8 cellular contexts compared by ENCODE assay signal in genomic region chr5:179803651-179804598, GRCh38. TPM values are rescaled to one million over a fixed set of nuclear protein-coding genes. Genes with fewer than 3 reads are reported as not detected.
DNase-seq lines count a peak whose midpoint lies in the region; ATAC-seq and TF ChIP-seq lines count a peak whose summit lies in the region.

No MANE protein-coding gene starts in this region.

- no peak overlapping the region for H2BK5ac ChIP-seq in mesendoderm (ENCODE audit: low read length)

- no peaks in the 10 kb centered on the region for H3K27me3 Mint-ChIP-seq in CD8-positive, alpha-beta T cell (ENCODE audit: low read depth)

- no peak for ATAC-seq in CD8-positive, alpha-beta T cell
- ATAC-seq in aorta (ENCODE audit: low FRiP score) (no peak), HG03457 (IDR thresholded peaks at IDR 0.05; ENCODE audit: unreplicated experiment) (no peak), GM18868 (IDR thresholded peaks at IDR 0.05; ENCODE audit: unreplicated experiment) (no peak)

- H3K36me3 ChIP-seq in CD8-positive, alpha-beta T cell (ENCODE audit: insufficient read depth, low read length), result peaks cover 4% of the 10 kb centered on the region
- no peaks in the 10 kb centered on the region for H3K36me3 ChIP-seq in Karpas-422 (ENCODE audit: insufficient read depth, low read length)
- H3K36me3 ChIP-seq in mesendoderm (ENCODE audit: control insufficient read depth, insufficient read depth, low read length), result peaks cover 3% of the 10 kb centered on the region
- H3K36me3 ChIP-seq in aorta (ENCODE audit: control insufficient read depth in 1 of 2, insufficient read depth in 2 of 2, low read length in 1 of 2), result peaks cover 0 to 6% of the 10 kb centered on the region in 2 donors

- H3K36me3 Mint-ChIP-seq in CD8-positive, alpha-beta T cell, result peaks cover 16% of the 10 kb centered on the region

- peak overlapping the region; percentile 45 for H3K23ac ChIP-seq in mesendoderm (ENCODE audit: low read length)

- no peaks in the 10 kb centered on the region for H3K9me2 ChIP-seq in Karpas-422 (replicated peaks; ENCODE audit: insufficient read depth, low read length)

- no peaks in the 10 kb centered on the region for H3K9me3 Mint-ChIP-seq in CD8-positive, alpha-beta T cell

- no peak overlapping the region for H2AFZ ChIP-seq in Karpas-422 (ENCODE audit: low read length)

- H3K27ac Mint-ChIP-seq in CD8-positive, alpha-beta T cell, result peak overlapping the region; percentile 66

- no peak overlapping the region for H4K8ac ChIP-seq in mesendoderm (ENCODE audit: low read depth, low read length)

- no CpG with 5 or more reads among the region's 20 CpGs for WGBS in mesendoderm (ENCODE audit: extremely low coverage, insufficient coverage, low lambda C conversion rate)
- WGBS in aorta, 2 donors, result 74 to 76% methylated on average over 19 to 20 of the region's 20 CpGs

- POLR2A ChIA-PET in CD8-positive, alpha-beta T cell (lab: Charles Lee), result interaction anchor here (1.3 to 1.9 kb wide), 2 partner anchors 18 to 43 kb away, joined by 4 read pairs; no protein-coding TSS in a partner anchor

- H3K4me1 Mint-ChIP-seq in CD8-positive, alpha-beta T cell (ENCODE audit: low read depth), result peaks cover 29% of the 10 kb centered on the region

- H3K4me3 Mint-ChIP-seq in CD8-positive, alpha-beta T cell, result peak overlapping the region; percentile 85

- peaks cover 33% of the 10 kb centered on the region for H3K4me1 ChIP-seq in CD8-positive, alpha-beta T cell (ENCODE audit: insufficient read depth, low read length)
- H3K4me1 ChIP-seq in Karpas-422 (ENCODE audit: low read length) (peaks cover 30% of the 10 kb centered on the region), mesendoderm (ENCODE audit: control insufficient read depth, low read depth, low read length) (peaks cover 4% of the 10 kb centered on the region), aorta (ENCODE audit: control insufficient read depth in 1 of 2, insufficient read depth in 2 of 2, low read length in 2 of 2) (peaks cover 0 to 2% of the 10 kb centered on the region in 2 donors)

- no peak overlapping the region for H3K4ac ChIP-seq in mesendoderm (ENCODE audit: low read depth, low read length)

- CTCF ChIA-PET in CD8-positive, alpha-beta T cell (lab: Charles Lee), result interaction anchor here (1.2 to 1.3 kb wide), 2 partner anchors 66 to 286 kb away, joined by 3 to 4 read pairs; no protein-coding TSS in a partner anchor

- peaks cover 9% of the 10 kb centered on the region; the same call in 1 of the 2 replicates for H4K20me1 ChIP-seq in Karpas-422 (ENCODE audit: insufficient read depth, low read depth, low read length)

- no peaks in the 10 kb centered on the region for H3K27me3 ChIP-seq in CD8-positive, alpha-beta T cell (ENCODE audit: insufficient read depth, low read length)
- H3K27me3 ChIP-seq in Karpas-422 (ENCODE audit: low read length) (no peaks in the 10 kb centered on the region), mesendoderm (ENCODE audit: insufficient read depth, low read length, poor library complexity) (no peaks in the 10 kb centered on the region), aorta (ENCODE audit: control insufficient read depth in 1 of 2, insufficient read depth in 2 of 2, low read length in 1 of 2) (no peaks in the 10 kb centered on the region)

- H3K9me3 ChIP-seq in CD8-positive, alpha-beta T cell (ENCODE audit: low read length), result no peaks in the 10 kb centered on the region
- H3K9me3 ChIP-seq in Karpas-422 (ENCODE audit: low read length) (no peaks in the 10 kb centered on the region), aorta (ENCODE audit: control insufficient read depth, low read length) (no peaks in the 10 kb centered on the region)

- H3K56ac ChIP-seq in mesendoderm (ENCODE audit: low read length), result peak overlapping the region; percentile 42

- H3K4me2 ChIP-seq in Karpas-422 (ENCODE audit: low read depth, low read length, poor library complexity, severe bottlenecking) (peak overlapping the region; percentile 80), mesendoderm (ENCODE audit: low read length) (no peak overlapping the region)

- H3K4me3 ChIP-seq in CD8-positive, alpha-beta T cell (ENCODE audit: low read depth, low read length), result peak overlapping the region; percentile 41
- no peak overlapping the region; the same call in 1 of the 2 replicates for H3K4me3 ChIP-seq in Karpas-422 (ENCODE audit: low read length)
- no peak overlapping the region for H3K4me3 ChIP-seq in mesendoderm (ENCODE audit: low read length)
- H3K4me3 ChIP-seq in aorta (ENCODE audit: low read length in 2 of 2), result no peak overlapping the region

- peaks cover 5% of the 10 kb centered on the region for H3K79me1 ChIP-seq in mesendoderm (ENCODE audit: low read length)

- no peak overlapping the region for H4K5ac ChIP-seq in mesendoderm (ENCODE audit: low read length)

- no peak overlapping the region for H3K18ac ChIP-seq in mesendoderm (ENCODE audit: low read length)

- no peak overlapping the region for H2BK15ac ChIP-seq in mesendoderm (replicated peaks; ENCODE audit: low read depth)

- TF ChIP-seq CTCF in CD8-positive, alpha-beta T cell (IDR thresholded peaks at IDR 0.05), result no peak

- intact Hi-C loops in CD8-positive, alpha-beta T cell (cut with DNase I, micrococcal nuclease), result loop anchor here (2.0 to 10.0 kb wide), 4 partner anchors 33 to 287 kb away; partner anchors contain the start of gene MRNIP (in 1 of the 2)
- intact Hi-C loops in aorta (cut with DNase I), result loop anchor here (5.0 to 10.0 kb wide), 2 partner anchors 51 to 103 kb away; partner anchors contain the start of genes MRNIP (in 1 of the 2) and TBC1D9B (in 1 of the 2)

- peaks cover 16% of the 10 kb centered on the region for H3K79me2 ChIP-seq in Karpas-422 (ENCODE audit: low read length)
- H3K79me2 ChIP-seq in mesendoderm (ENCODE audit: control insufficient read depth, insufficient read depth, low read length), result peaks cover 6% of the 10 kb centered on the region

- no peak overlapping the region for H2BK120ac ChIP-seq in mesendoderm (ENCODE audit: low read depth, low read length)

- peak in 2 of 7 experiments; percentile 36 to 43 for DNase-seq in CD8-positive, alpha-beta T cell
- DNase-seq in Karpas-422 (peak; percentile 55), mesendoderm (no peak), aorta (peak; percentile 49 to 73), HT-29 (ENCODE audit: low spot score) (no peak)
- peak; percentile 74 to 82 for DNase-seq in activated T-cell treated with anti-CD3 and anti-CD28 coated beads, Interleukin-2, amount 50 U/mL, for 48 hours

- no peak overlapping the region for H2AK5ac ChIP-seq in mesendoderm (ENCODE audit: low read length)

- H3K27ac ChIP-seq in CD8-positive, alpha-beta T cell (ENCODE audit: low read depth, low read length), result peak overlapping the region; percentile 30
- H3K27ac ChIP-seq in Karpas-422 (ENCODE audit: low read length), result no peak overlapping the region
- H3K27ac ChIP-seq in mesendoderm (ENCODE audit: low read depth, low read length), result no peak overlapping the region
- H3K27ac ChIP-seq in aorta (ENCODE audit: low read depth in 1 of 2, low read length in 2 of 2), result no peak overlapping the region

- peak overlapping the region; percentile 95; the same call in 1 of the 2 replicates for H3K9ac ChIP-seq in Karpas-422 (ENCODE audit: low read length)
- no peak overlapping the region for H3K9ac ChIP-seq in mesendoderm (ENCODE audit: low read length)

RNA-seq across cellular contexts. Expression of gene MGAT4B, which starts 2.7 kb away (rescaled TPM):
- 100 to 1,000 TPM; 113 to 126 TPM for total RNA-seq in CD8-positive, alpha-beta T cell
- total RNA-seq in Karpas-422 (2014; rRNA removed; shearing (Covaris generic); ENCODE audit: low replicate concordance), result 36.9 and 47.1 TPM in 2 replicates
- 35.2 TPM for polyA plus RNA-seq in mesendoderm (2013, experiment 1 of 2)
- 37.9 TPM for polyA plus RNA-seq in mesendoderm (2013, experiment 2 of 2)
- 10 to 100 TPM; 56.0 to 78.8 TPM for total RNA-seq in aorta
- polyA plus RNA-seq in aorta, result 10 to 100 TPM; 74.6 to 77.3 TPM
- total RNA-seq in HT-29 (2014; rRNA removed; shearing (Covaris generic)), result 576 and 633 TPM in 2 replicates

RNA-seq across cellular contexts. Expression of gene LTC4S, which starts 10.1 kb away (rescaled TPM):
- 1 to 10 TPM; 3.2 to 4.8 TPM for total RNA-seq in CD8-positive, alpha-beta T cell
- total RNA-seq in Karpas-422 (2014; rRNA removed; shearing (Covaris generic); ENCODE audit: low replicate concordance), result 2.3 TPM in 1 of 2 replicates, not detected in the other
- 0.45 TPM for polyA plus RNA-seq in mesendoderm (2013, experiment 1 of 2)
- 0.42 TPM for polyA plus RNA-seq in mesendoderm (2013, experiment 2 of 2)
- 10 to 100 TPM; 16.1 to 34.7 TPM for total RNA-seq in aorta
- 1 to 10 TPM; 6.6 to 9.3 TPM for polyA plus RNA-seq in aorta
- total RNA-seq in HT-29 (2014; rRNA removed; shearing (Covaris generic)), result not detected in 2 replicates

RNA-seq across cellular contexts. Expression of gene SQSTM1, which starts 16.8 kb away (rescaled TPM):
- total RNA-seq in CD8-positive, alpha-beta T cell, result 100 to 1,000 TPM; 398 to 438 TPM
- total RNA-seq in Karpas-422 (2014; rRNA removed; shearing (Covaris generic); ENCODE audit: low replicate concordance), result 100.0 and 123 TPM in 2 replicates
- polyA plus RNA-seq in mesendoderm (2013, experiment 1 of 2), result 52.0 TPM
- 62.0 TPM for polyA plus RNA-seq in mesendoderm (2013, experiment 2 of 2)
- total RNA-seq in aorta, result 100 to 1,000 TPM; 333 to 404 TPM
- 100 to 1,000 TPM; 152 to 358 TPM for polyA plus RNA-seq in aorta
- 1,334 and 1,661 TPM in 2 replicates for total RNA-seq in HT-29 (2014; rRNA removed; shearing (Covaris generic))

RNA-seq across cellular contexts. Expression of gene MRNIP, which starts 54.7 kb away (rescaled TPM):
- total RNA-seq in CD8-positive, alpha-beta T cell, result 10 to 100 TPM; 30.0 to 38.5 TPM
- 33.6 and 55.7 TPM in 2 replicates for total RNA-seq in Karpas-422 (2014; rRNA removed; shearing (Covaris generic); ENCODE audit: low replicate concordance)
- 9.5 TPM for polyA plus RNA-seq in mesendoderm (2013, experiment 1 of 2)
- 9.3 TPM for polyA plus RNA-seq in mesendoderm (2013, experiment 2 of 2)
- total RNA-seq in aorta, result 10 to 100 TPM; 22.9 to 46.6 TPM
- polyA plus RNA-seq in aorta, result 100 to 1,000 TPM in 1 of 2 donors, 10 to 100 TPM in 1; 24.2 to 103 TPM
- total RNA-seq in HT-29 (2014; rRNA removed; shearing (Covaris generic)), result 21.1 and 24.7 TPM in 2 replicates

Comparison
In these comparisons a context has a peak if more than half of its experiments do, and no peak if none do; other contexts are left out.
1. DNase-seq: peak in Karpas-422 (single experiment), activated T-cell treated with anti-CD3 and anti-CD28 coated beads, Interleukin-2, amount 50 U/mL, for 48 hours (2 of 2) and aorta (2 of 2); none in mesendoderm (single experiment) and HT-29 (single experiment).